In genomic region chr7:135035252-135035651, GRCh38 we compare ENCODE assay signal across 30 cellular contexts. TPM values are rescaled to one million over a fixed set of nuclear protein-coding genes. Genes with fewer than 3 reads are reported as not detected.
DNase-seq lines count a peak whose midpoint lies in the region; ATAC-seq, FAIRE-seq and TF ChIP-seq lines count a peak whose summit lies in the region.
"Had no signal": no experiment of that assay in that cellular context is flagged by ENCODE, and none has a peak within 500 bp of the region (broad histone marks: within the 10 kb centered on the region; RNA-seq: fewer than 3 reads in every experiment).

No MANE protein-coding gene starts in this region.

- H3K4me3 ChIP-seq in pancreas = no peak overlapping the region
- H3K4me3 ChIP-seq: A549; BLaER1; BLaER1 treated with 17β-estradiol and CSF1 and Interleukin-3, amounts not matched to agents 10 nM and 100 nM had no signal

- TF ChIP-seq CTCF in pancreas (IDR thresholded peaks at IDR 0.05) = no peak

- no peaks in the 10 kb centered on the region for H3K9me3 ChIP-seq in pancreas
- H3K9me3 ChIP-seq: A549; BE2C; BLaER1; BLaER1 treated with 17β-estradiol and CSF1 and Interleukin-3, amounts not matched to agents 10 nM and 100 nM; Caco-2 had no signal

- 39 to 50% methylated on average over 2 of the region's 2 CpGs for WGBS in pancreas, 2 donors

- intact Hi-C loops in pancreas (cut with DNase I) = no loop called here

- H3K27ac ChIP-seq in pancreas = peak overlapping the region in 2 of 4 donors; percentile 2 to 19
- H3K27ac ChIP-seq: 22Rv1; A549; BLaER1; BLaER1 treated with 17β-estradiol and CSF1 and Interleukin-3, amounts not matched to agents 10 nM and 100 nM; C4-2B had no signal

- H3K4me1 ChIP-seq in pancreas = peaks cover 0 to 15% (median 8%) of the 10 kb centered on the region in 3 donors
- H3K4me1 ChIP-seq: A549; BE2C; BLaER1; BLaER1 treated with 17β-estradiol and CSF1 and Interleukin-3, amounts not matched to agents 10 nM and 100 nM; Caco-2 had no signal

- ATAC-seq in pancreas = peak; percentile 58 to 72 (median 66)
- ATAC-seq: A549; CD8-positive, alpha-beta T cell had no signal

- H3K36me3 ChIP-seq in pancreas = no peaks in the 10 kb centered on the region
- H3K36me3 ChIP-seq: BE2C; BLaER1; BLaER1 treated with 17β-estradiol and CSF1 and Interleukin-3, amounts not matched to agents 10 nM and 100 nM had no signal

- DNase-seq in RCC 7860 (ENCODE audit: low spot score) (no peak), pancreas (no peak), NCI-H526 (lab: John Stamatoyannopoulos, UW) (no peak), NCI-H446 treated with DMSO at 0.1 percent for 48 hours (lab: John Stamatoyannopoulos, UW) (no peak)
- DNase-seq: 8988T; ACHN; AML-193; BE2C; C1 segment of cervical spinal cord; Caco-2; Calu3; CD4-positive, alpha-beta memory T cell; CD4-positive, alpha-beta T cell; CD4-positive, CD25-positive, alpha-beta regulatory T cell; CD8-positive, alpha-beta memory T cell; CD8-positive, alpha-beta T cell; COR-L47; DMS 273 treated with DMSO at 0.1 percent for 48 hours; DMS153; DMS53; DMS79; DMS79 treated with DMSO at 0.1 percent for 48 hours; DND-41; EL had no signal

- FAIRE-seq in RCC 7860 (lab: Jason Lieb, UNC) (peak; percentile 42), pancreas (lab: Jason Lieb, UNC) (peak; percentile 71)
- FAIRE-seq: A549, D721Med had no signal

- H3K27me3 ChIP-seq in pancreas = no peaks in the 10 kb centered on the region
- H3K27me3 ChIP-seq: BLaER1; BLaER1 treated with 17β-estradiol and CSF1 and Interleukin-3, amounts not matched to agents 10 nM and 100 nM had no signal

RNA-seq across cellular contexts. Expression of gene AGBL3, which starts 48.9 kb away (rescaled TPM):
- total RNA-seq in pancreas = 1 to 10 TPM in 5 of 6 donors, under 1 TPM in 1; 0.95 to 4.1 (median 2.7) TPM
- 1 to 10 TPM in 1 of 2 donors, under 1 TPM in 1; 0.91 to 4.4 TPM for polyA plus RNA-seq in pancreas
